9 cellular contexts compared by ENCODE assay signal in genomic region chr1:229148041-229148671, GRCh38.
A peak's percentile ranks its signal among the peaks of the same experiment; 100 is the strongest.
DNase-seq lines count a peak whose midpoint lies in the region; ATAC-seq and TF ChIP-seq lines count a peak whose summit lies in the region.
"Had no signal": no experiment of that assay in that cellular context is flagged by ENCODE, and none has a peak within 500 bp of the region (broad histone marks: within the 10 kb centered on the region; RNA-seq: fewer than 3 reads in every experiment).

No MANE protein-coding gene starts in this region.

- peak overlapping the region; percentile 25 for H3K27ac Mint-ChIP-seq in type B pancreatic cell
- H3K27ac Mint-ChIP-seq: activated naive CD4-positive, alpha-beta T cell treated with anti-CD3 and anti-CD28 coated beads, Interleukin-2, amount 50 U/mL, for 24 hours had no signal

- DNase-seq in NCI-H1417 (lab: John Stamatoyannopoulos, UW) (peak; percentile 63 to 87 (median 67)), NT2/D1 (ENCODE audit: low read depth, low spot score) (peak; percentile 74), left ventricle myocardium superior (no peak), type B pancreatic cell (ENCODE audit: extremely low spot score, unreplicated experiment) (no peak), AML-193 (lab: John Stamatoyannopoulos, UW) (no peak), cerebellum (ENCODE audit: low spot score) (no peak), HK-2 (ENCODE audit: unreplicated experiment) (no peak)

- peaks cover 6% of the 10 kb centered on the region for H3K27me3 Mint-ChIP-seq in type B pancreatic cell
- H3K27me3 Mint-ChIP-seq: activated naive CD4-positive, alpha-beta T cell treated with anti-CD3 and anti-CD28 coated beads, Interleukin-2, amount 50 U/mL, for 24 hours had no signal

- no peaks in the 10 kb centered on the region for H3K27me3 ChIP-seq in NT2/D1 (ENCODE audit: insufficient read depth, insufficient read length)

- no peak for TF ChIP-seq CTCF in type B pancreatic cell (conservative IDR thresholded peaks at IDR 0.05)

- H3K9ac ChIP-seq in NT2/D1 (ENCODE audit: insufficient read length, low read depth), result no peak overlapping the region

- ATAC-seq in left ventricle myocardium superior (peak; percentile 83), HG02642 (IDR thresholded peaks at IDR 0.05; ENCODE audit: poor library complexity, unreplicated experiment) (no peak)

- peaks cover 12% of the 10 kb centered on the region for H3K4me1 ChIP-seq in NT2/D1 (ENCODE audit: insufficient read depth, insufficient read length)

- intact Hi-C loops in left ventricle myocardium superior (cut with micrococcal nuclease), result no loop called here

- H3K36me3 Mint-ChIP-seq in type B pancreatic cell, result no peaks in the 10 kb centered on the region
- H3K36me3 Mint-ChIP-seq: activated naive CD4-positive, alpha-beta T cell treated with anti-CD3 and anti-CD28 coated beads, Interleukin-2, amount 50 U/mL, for 24 hours had no signal

- no peaks in the 10 kb centered on the region for H3K9me3 ChIP-seq in NT2/D1 (ENCODE audit: insufficient read depth, low read length)

- H3K4me3 ChIP-seq in NT2/D1 (ENCODE audit: insufficient read length, low read depth), result no peak overlapping the region

- H3K36me3 ChIP-seq in NT2/D1 (ENCODE audit: insufficient read depth, insufficient read length, low read length), result peaks cover 5% of the 10 kb centered on the region

- H3K4me1 Mint-ChIP-seq in type B pancreatic cell (ENCODE audit: unreplicated experiment), result peaks cover 13% of the 10 kb centered on the region
- H3K4me1 Mint-ChIP-seq: activated naive CD4-positive, alpha-beta T cell treated with anti-CD3 and anti-CD28 coated beads, Interleukin-2, amount 50 U/mL, for 24 hours had no signal

- no peaks in the 10 kb centered on the region for H3K9me3 Mint-ChIP-seq in type B pancreatic cell
- H3K9me3 Mint-ChIP-seq: activated naive CD4-positive, alpha-beta T cell treated with anti-CD3 and anti-CD28 coated beads, Interleukin-2, amount 50 U/mL, for 24 hours had no signal

- H3K4me3 Mint-ChIP-seq in type B pancreatic cell, result no peak overlapping the region
- H3K4me3 Mint-ChIP-seq: activated naive CD4-positive, alpha-beta T cell treated with anti-CD3 and anti-CD28 coated beads, Interleukin-2, amount 50 U/mL, for 24 hours had no signal

Comparison
In these comparisons a context has a peak if more than half of its experiments do, and no peak if none do; other contexts are left out.
1. DNase-seq: peak in NCI-H1417 (3 of 3) and NT2/D1 (single experiment); none in left ventricle myocardium superior (single experiment), type B pancreatic cell (single experiment), AML-193 (0 of 2), cerebellum (single experiment) and HK-2 (single experiment).